In genomic region chr17:50146927-50147640, GRCh38 we compare ENCODE assay signal across 10 cellular contexts. TPM values are rescaled to one million over a fixed set of nuclear protein-coding genes. Genes with fewer than 3 reads are reported as not detected.
DNase-seq lines count a peak whose midpoint lies in the region; TF ChIP-seq lines count a peak whose summit lies in the region.
"Had no signal": no experiment of that assay in that cellular context is flagged by ENCODE, and none has a peak within 500 bp of the region (broad histone marks: within the 10 kb centered on the region; RNA-seq: fewer than 3 reads in every experiment).

No MANE protein-coding gene starts in this region.

- H3K27me3 Mint-ChIP-seq in activated naive CD4-positive, alpha-beta T cell treated with anti-CD3 and anti-CD28 coated beads for 36 hours (ENCODE audit: low read depth) = no peaks in the 10 kb centered on the region

- DNase-seq in activated naive CD4-positive, alpha-beta T cell treated with anti-CD3 and anti-CD28 coated beads for 36 hours = peak; percentile 44
- DNase-seq in activated naive CD4-positive, alpha-beta T cell treated with anti-CD3 and anti-CD28 coated beads, Interleukin-2, amount 50 U/mL, for 16 hours = no peak
- DNase-seq in breast epithelium (ENCODE audit: low spot score in 2 of 2) (no peak), midbrain (lab: John Stamatoyannopoulos, UW) (peak; percentile 27), GM03348 (ENCODE audit: low spot score) (no peak), NCI-H1436 treated with DMSO at 0.1 percent for 48 hours (lab: John Stamatoyannopoulos, UW) (no peak), HUDEP-2 (lab: John Stamatoyannopoulos, UW; ENCODE audit: unreplicated experiment in 76 of 76) (no peak)

- H3K4me1 ChIP-seq in breast epithelium (peaks cover 10 to 21% of the 10 kb centered on the region in 2 donors), urinary bladder (ENCODE audit: insufficient read depth) (no peaks in the 10 kb centered on the region)

- H3K36me3 ChIP-seq in breast epithelium (no peaks in the 10 kb centered on the region), urinary bladder (ENCODE audit: insufficient read depth) (peaks cover 2% of the 10 kb centered on the region)

- TF ChIP-seq CTCF in breast epithelium (IDR thresholded peaks at IDR 0.05) = no peak

- peaks cover 39% of the 10 kb centered on the region for H3K36me3 Mint-ChIP-seq in activated naive CD4-positive, alpha-beta T cell treated with anti-CD3 and anti-CD28 coated beads for 36 hours (ENCODE audit: low read depth)

- no peaks in the 10 kb centered on the region for H3K9me3 ChIP-seq in breast epithelium

- peaks cover 56% of the 10 kb centered on the region for H3K4me1 Mint-ChIP-seq in activated naive CD4-positive, alpha-beta T cell treated with anti-CD3 and anti-CD28 coated beads for 36 hours (ENCODE audit: low read depth)

- CTCF ChIA-PET in activated naive CD4-positive, alpha-beta T cell treated with anti-CD3 and anti-CD28 coated beads for 36 hours (lab: Charles Lee) = interaction anchor here (0.8 to 3.1 kb wide), 10 partner anchors 7 to 50 kb away, joined by 3 to 21 read pairs (median 5); no protein-coding TSS in a partner anchor

- H3K27me3 ChIP-seq in breast epithelium = no peaks in the 10 kb centered on the region

- H3K27ac Mint-ChIP-seq in activated naive CD4-positive, alpha-beta T cell treated with anti-CD3 and anti-CD28 coated beads for 36 hours = peak overlapping the region; percentile 96

- WGBS in urinary bladder = 30% methylated on average over 14 of the region's 14 CpGs

- TF ChIP-seq POLR2A in breast epithelium (IDR thresholded peaks at IDR 0.05) = no peak

- intact Hi-C loops in activated naive CD4-positive, alpha-beta T cell treated with anti-CD3 and anti-CD28 coated beads for 36 hours (cut with micrococcal nuclease) = no loop called here
- intact Hi-C loops in breast epithelium (cut with DNase I; ENCODE audit: low total_unique reads) = no loop called here

- H3K27ac ChIP-seq in breast epithelium (peak overlapping the region; percentile 88 to 94), urinary bladder (ENCODE audit: low read depth) (no peak overlapping the region)
- H3K27ac ChIP-seq: epithelial cell of prostate had no signal

- peak overlapping the region; percentile 98 for H3K4me3 Mint-ChIP-seq in activated naive CD4-positive, alpha-beta T cell treated with anti-CD3 and anti-CD28 coated beads for 36 hours

- peak overlapping the region; percentile 81 to 90 (median 85) for H3K4me3 ChIP-seq in breast epithelium
- H3K4me3 ChIP-seq in urinary bladder (ENCODE audit: low read depth, low read length) = peak overlapping the region; percentile 83

- H3K9me3 Mint-ChIP-seq in activated naive CD4-positive, alpha-beta T cell treated with anti-CD3 and anti-CD28 coated beads for 36 hours = no peaks in the 10 kb centered on the region

RNA-seq across cellular contexts. Expression of gene PPP1R9B, which starts 3.4 kb away (rescaled TPM):
- total RNA-seq in activated naive CD4-positive, alpha-beta T cell treated with anti-CD3 and anti-CD28 coated beads for 36 hours = 10 to 100 TPM; 67.7 TPM
- total RNA-seq in breast epithelium (10 to 100 TPM; 21.8 to 24.9 (median 22.7) TPM), urinary bladder (16.6 TPM)
- 29.6 TPM for polyA plus RNA-seq in urinary bladder

RNA-seq across cellular contexts. Expression of gene SAMD14, which starts 17.1 kb away (rescaled TPM):
- 1 to 10 TPM; 1.1 to 1.3 TPM for total RNA-seq in activated naive CD4-positive, alpha-beta T cell treated with anti-CD3 and anti-CD28 coated beads for 36 hours
- under 1 TPM in 2 of 3 donors, not detected in 1; 0.16 to 0.98 TPM for total RNA-seq in breast epithelium
- total RNA-seq in urinary bladder = 2.2 TPM
- 3.7 TPM for polyA plus RNA-seq in urinary bladder

RNA-seq across cellular contexts. Expression of gene SGCA, which starts 18.7 kb away (rescaled TPM):
- under 1 TPM in 1 of 2 experiments, not detected in 1; 0.14 TPM for total RNA-seq in activated naive CD4-positive, alpha-beta T cell treated with anti-CD3 and anti-CD28 coated beads for 36 hours
- total RNA-seq in breast epithelium (1 to 10 TPM in 1 of 3 donors, under 1 TPM in 2; 0.33 to 2.6 (median 0.73) TPM), urinary bladder (15.4 TPM)
- 89.1 TPM for polyA plus RNA-seq in urinary bladder
- total RNA-seq: M059J had no signal

RNA-seq across cellular contexts. Expression of gene PDK2, which starts 51.9 kb away (rescaled TPM):
- 10 to 100 TPM; 10.5 to 11.1 TPM for total RNA-seq in activated naive CD4-positive, alpha-beta T cell treated with anti-CD3 and anti-CD28 coated beads for 36 hours
- total RNA-seq in breast epithelium (10 to 100 TPM; 28.2 to 53.4 (median 30.5) TPM), urinary bladder (15.9 TPM)
- 55.0 TPM for polyA plus RNA-seq in urinary bladder

RNA-seq across cellular contexts. Expression of gene COL1A1, which starts 54.3 kb away (rescaled TPM):
- 1 to 10 TPM in 1 of 2 experiments, under 1 TPM in 1; 0.95 to 1.7 TPM for total RNA-seq in activated naive CD4-positive, alpha-beta T cell treated with anti-CD3 and anti-CD28 coated beads for 36 hours
- 10 to 100 TPM; 23.4 to 67.2 (median 44.5) TPM for total RNA-seq in breast epithelium
- 5,262 TPM for total RNA-seq in urinary bladder
- polyA plus RNA-seq in urinary bladder = 802 TPM

Comparison
In these comparisons a context has a peak if more than half of its experiments do, and no peak if none do; other contexts are left out.
1. DNase-seq: peak in activated naive CD4-positive, alpha-beta T cell treated with anti-CD3 and anti-CD28 coated beads for 36 hours (single experiment) and midbrain (single experiment); none in activated naive CD4-positive, alpha-beta T cell treated with anti-CD3 and anti-CD28 coated beads, Interleukin-2, amount 50 U/mL, for 16 hours (single experiment), breast epithelium (0 of 2), GM03348 (single experiment), NCI-H1436 treated with DMSO at 0.1 percent for 48 hours (single experiment) and HUDEP-2 (0 of 76).